Comparison of ENCODE assay signal across 11 cellular contexts in the genomic region with DNA sequence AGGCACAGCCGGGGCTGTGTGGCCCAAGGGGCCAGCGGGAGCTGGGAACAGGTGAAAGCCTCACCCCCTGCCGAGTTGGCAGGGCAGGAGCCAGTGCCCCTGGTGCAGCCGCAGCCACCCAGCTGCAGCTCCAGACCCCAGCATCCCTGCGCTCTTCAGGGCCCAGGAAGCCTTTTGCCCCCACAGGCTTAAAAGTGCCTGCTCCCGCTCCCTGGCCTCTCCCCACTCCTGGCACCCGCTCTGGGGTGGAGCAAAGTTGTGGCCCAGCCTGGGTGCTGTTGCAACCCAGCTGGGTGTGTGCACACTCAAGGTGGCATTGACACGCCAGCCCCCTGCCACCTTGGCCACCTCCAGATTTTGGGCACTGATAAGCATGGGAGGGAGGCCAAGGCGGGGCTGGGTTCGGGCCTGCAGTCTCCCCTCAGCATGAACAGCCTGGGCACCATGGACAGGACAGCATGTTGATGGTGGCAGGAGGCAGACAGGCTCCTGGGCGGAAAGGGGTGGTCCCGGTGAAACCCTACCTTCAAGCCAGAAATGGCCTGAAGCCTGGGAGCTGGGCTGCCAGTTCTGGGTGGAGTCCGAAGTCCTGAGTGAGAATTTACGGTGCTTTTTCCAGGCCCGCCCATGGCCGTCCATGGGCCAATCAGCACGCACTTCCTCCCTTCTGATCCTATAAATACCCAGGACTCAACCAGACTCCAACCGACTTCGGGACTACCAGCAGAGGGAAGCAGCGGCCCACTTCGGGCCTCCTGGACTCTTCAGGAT. TPM values are rescaled to one million over a fixed set of nuclear protein-coding genes. Genes with fewer than 3 reads are reported as not detected.
DNase-seq lines count a peak whose midpoint lies in the region; ATAC-seq and TF ChIP-seq lines count a peak whose summit lies in the region.
"Had no signal": no experiment of that assay in that cellular context is flagged by ENCODE, and none has a peak within 500 bp of the region (broad histone marks: within the 10 kb centered on the region; RNA-seq: fewer than 3 reads in every experiment).

No MANE protein-coding gene starts in this region.

- no peak overlapping the region for H3K4me2 ChIP-seq in osteoblast (ENCODE audit: insufficient read depth, low read length)

- DNase-seq in NCI-H1694 treated with DMSO at 0.1 percent for 48 hours (lab: John Stamatoyannopoulos, UW) (peak; percentile 2), NCI-H1694 (lab: John Stamatoyannopoulos, UW) (no peak), NB4 (ENCODE audit: low read depth) (peak; percentile 60), body of pancreas (peak; percentile 61 to 80 (median 74)), osteoblast (ENCODE audit: insufficient read length, low spot score, missing footprints) (no peak)
- DNase-seq in activated CD8-positive, alpha-beta memory T cell treated with anti-CD3 and anti-CD28 coated beads, Interleukin-2, amount 50 U/mL, for 48 hours, result no peak
- DNase-seq: activated B cell treated with CpG ODN at 0.5 μM for 24 hours, naive B cell had no signal

- TF ChIP-seq CTCF in NB4 (IDR thresholded peaks at IDR 0.05; ENCODE audit: low read depth, low read length) (peak; percentile 33), body of pancreas (IDR thresholded peaks at IDR 0.05) (peak; percentile 35 to 85 (median 68)), osteoblast (IDR thresholded peaks at IDR 0.05; ENCODE audit: extremely low read depth, low read depth, low read length) (peak; percentile 61)

- WGBS in body of pancreas, 2 donors, result 25 to 60% methylated on average over 9 to 21 of the region's 21 CpGs

- intact Hi-C loops in body of pancreas (cut with DNase I), result no loop called here

- H4K20me1 ChIP-seq in osteoblast (ENCODE audit: insufficient read depth, low read length), result no peaks in the 10 kb centered on the region

- H3K9me3 ChIP-seq in body of pancreas (no peaks in the 10 kb centered on the region), osteoblast (ENCODE audit: low read depth, low read length) (no peaks in the 10 kb centered on the region)

- no peak overlapping the region for H3K4me3 ChIP-seq in NB4 (ENCODE audit: low read depth, low read length)
- H3K4me3 ChIP-seq in body of pancreas, result no peak overlapping the region
- H3K4me3 ChIP-seq in osteoblast (ENCODE audit: insufficient read depth, low read length), result no peak overlapping the region

- no peak overlapping the region for H2AFZ ChIP-seq in osteoblast (ENCODE audit: low read length)

- H3K36me3 ChIP-seq in body of pancreas (replicated peaks in 1 of 2; ENCODE audit: insufficient read depth in 1 of 2, low read depth in 2 of 2), result no peaks in the 10 kb centered on the region
- H3K36me3 ChIP-seq in osteoblast (ENCODE audit: insufficient read depth, low read length), result no peaks in the 10 kb centered on the region

- H3K27me3 ChIP-seq in body of pancreas, result no peaks in the 10 kb centered on the region
- H3K27me3 ChIP-seq in osteoblast (ENCODE audit: insufficient read depth, low read length), result peaks cover 4% of the 10 kb centered on the region

- H3K4me1 ChIP-seq in body of pancreas (peaks cover 8% of the 10 kb centered on the region), osteoblast (ENCODE audit: insufficient read depth, low read length) (no peaks in the 10 kb centered on the region)

- H3K79me2 ChIP-seq in osteoblast (ENCODE audit: insufficient read depth, low read length), result no peaks in the 10 kb centered on the region

- no peak overlapping the region for H3K27ac ChIP-seq in body of pancreas
- H3K27ac ChIP-seq in osteoblast (ENCODE audit: low read depth, low read length), result no peak overlapping the region

- TF ChIP-seq POLR2A in NB4 (IDR thresholded peaks at IDR 0.05; ENCODE audit: extremely low read depth, insufficient read length), result no peak
- peak in 2 of 3 donors; percentile 11 to 23 for TF ChIP-seq POLR2A in body of pancreas (IDR thresholded peaks at IDR 0.05)

- peak; percentile 97 for ATAC-seq in body of pancreas
- ATAC-seq in GM18870 (IDR thresholded peaks at IDR 0.05; ENCODE audit: unreplicated experiment), result no peak
- ATAC-seq in GM21723 (IDR thresholded peaks at IDR 0.05; ENCODE audit: unreplicated experiment), result no peak

RNA-seq across cellular contexts. Expression of gene RNASEH2C, which starts 23.5 kb away (rescaled TPM):
- total RNA-seq in body of pancreas (100 to 1,000 TPM in 1 of 2 donors, 10 to 100 TPM in 1; 45.4 to 112 TPM), osteoblast (27.4 and 27.9 TPM in 2 replicates)

RNA-seq across cellular contexts. Expression of gene KAT5, which starts 32.1 kb away (rescaled TPM):
- total RNA-seq in body of pancreas (10 to 100 TPM; 38.9 to 45.5 TPM), osteoblast (37.4 and 44.2 TPM in 2 replicates)

RNA-seq across cellular contexts. Expression of gene AP5B1, which starts 36.7 kb away (rescaled TPM):
- total RNA-seq in body of pancreas (10 to 100 TPM; 18.2 to 33.9 TPM), osteoblast (15.3 and 18.1 TPM in 2 replicates)

RNA-seq across cellular contexts. Expression of gene OVOL1, which starts 42.8 kb away (rescaled TPM):
- 1 to 10 TPM in 1 of 2 donors, under 1 TPM in 1; 0.78 to 1.3 TPM for total RNA-seq in body of pancreas
- not detected in 2 replicates for total RNA-seq in osteoblast
- total RNA-seq: CD4-positive, CD25-positive, alpha-beta regulatory T cell had no signal

Comparison
In these comparisons a context has a peak if more than half of its experiments do, and no peak if none do; other contexts are left out.
1. DNase-seq: peak in NCI-H1694 treated with DMSO at 0.1 percent for 48 hours (single experiment), NB4 (single experiment) and body of pancreas (4 of 4); none in NCI-H1694 (single experiment), osteoblast (single experiment) and activated CD8-positive, alpha-beta memory T cell treated with anti-CD3 and anti-CD28 coated beads, Interleukin-2, amount 50 U/mL, for 48 hours (single experiment).
2. Peak in every context shown above with its lines, with median percentiles within 50 percentile points of each other: CTCF ChIP-seq.